Comparison of ENCODE assay signal across 1 cellular context in genomic region chr14:88385212-88386101, GRCh38.
TF ChIP-seq lines count a peak whose summit lies in the region.

Gene SPATA7, plus strand, starts transcription at chr14:88385657. Its CDS starts 162 bp downstream, at chr14:88385819.

TF ChIP-seq in K562, 482 proteins besides CTCF, POLR2A, EP300 and RAD21 (continued from another document and continues in another):
- TF ChIP-seq CHD7 (IDR thresholded peaks at IDR 0.05; ENCODE audit: low read depth, low read length) (no peak), CXXC5 (CRISPR knock-in tag; IDR thresholded peaks at IDR 0.05) (peak; percentile 71), NR2F6 (CRISPR knock-in tag; IDR thresholded peaks at IDR 0.05) (no peak), RBFOX2 (IDR thresholded peaks at IDR 0.05; ENCODE audit: low read depth, low read length) (peak; percentile 52), ZBTB17 (CRISPR knock-in tag; IDR thresholded peaks at IDR 0.05) (no peak), MBD1 (CRISPR knock-in tag; IDR thresholded peaks at IDR 0.05) (no peak), PTBP1 (IDR thresholded peaks at IDR 0.05; ENCODE audit: low read depth, low read length) (no peak), ZNF121 (CRISPR knock-in tag; conservative IDR thresholded peaks at IDR 0.05) (no peak), TCF15 (CRISPR knock-in tag; IDR thresholded peaks at IDR 0.05) (no peak), EP400 (IDR thresholded peaks at IDR 0.05) (peak; percentile 29; the same call in 1 of the 2 replicates), FOXO4 (CRISPR knock-in tag; IDR thresholded peaks at IDR 0.05) (no peak), ZNF12 (CRISPR knock-in tag; IDR thresholded peaks at IDR 0.05) (no peak), ZSCAN32 (CRISPR knock-in tag; IDR thresholded peaks at IDR 0.05) (no peak), RBM15 (IDR thresholded peaks at IDR 0.05; ENCODE audit: insufficient read depth, low read length) (no peak), PHF20 (IDR thresholded peaks at IDR 0.05; ENCODE audit: partially characterized antibody) (peak; percentile 77), HOMEZ (CRISPR knock-in tag; IDR thresholded peaks at IDR 0.05) (no peak), XRCC5 (IDR thresholded peaks at IDR 0.05; ENCODE audit: low read depth, low read length) (no peak), RB1 (IDR thresholded peaks at IDR 0.05; ENCODE audit: low read depth) (peak; percentile 30; the same call in 1 of the 2 replicates), NRF1 (conservative IDR thresholded peaks at IDR 0.05 in 1 of 2, IDR thresholded peaks at IDR 0.05 in 1 of 2) (peak; percentile 75 to 80), ZNF133 (CRISPR knock-in tag; IDR thresholded peaks at IDR 0.05) (no peak), DIDO1 (tag; IDR thresholded peaks at IDR 0.05; ENCODE audit: low read depth) (peak; percentile 50; the same call in 1 of the 2 replicates), ZC3H4 (CRISPR knock-in tag; IDR thresholded peaks at IDR 0.05; ENCODE audit: borderline replicate concordance) (no peak), RFX5 (IDR thresholded peaks at IDR 0.05; ENCODE audit: low read depth, low read length) (0 out of 2 replicates have a peak, but pooled peaks have one; percentile 35), ZFX (CRISPR knock-in tag; IDR thresholded peaks at IDR 0.05) (peak; percentile 62), PHB (CRISPR knock-in tag; IDR thresholded peaks at IDR 0.05) (no peak), PML (IDR thresholded peaks at IDR 0.05; ENCODE audit: low read length) (no peak), NFIC (IDR thresholded peaks at IDR 0.05) (0 out of 2 replicates have a peak, but pooled peaks have one; percentile 12), MAX (CRISPR knock-in tag; IDR thresholded peaks at IDR 0.05) (no peak), CBX2 (IDR thresholded peaks at IDR 0.05; ENCODE audit: insufficient read depth, low read length, poor library complexity, severe bottlenecking) (no peak), C11orf30 (IDR thresholded peaks at IDR 0.05; ENCODE audit: low read depth) (peak; percentile 74), OTX1 (CRISPR knock-in tag; IDR thresholded peaks at IDR 0.05) (no peak), RHOXF2B (CRISPR knock-in tag; conservative IDR thresholded peaks at IDR 0.05) (no peak), ZNF354B (CRISPR knock-in tag; IDR thresholded peaks at IDR 0.05) (no peak), ATF7 (IDR thresholded peaks at IDR 0.05) (peak; percentile 81; the same call in 1 of the 2 replicates), TAF1 (IDR thresholded peaks at IDR 0.05; ENCODE audit: control insufficient read depth, extremely low read depth, insufficient read depth, low read length, severe bottlenecking) (no peak), HNRNPLL (IDR thresholded peaks at IDR 0.05; ENCODE audit: low read depth, low read length, poor library complexity, severe bottlenecking) (peak; percentile 94), NR4A1 (CRISPR knock-in tag; IDR thresholded peaks at IDR 0.05) (no peak), NR4A1 (tag; IDR thresholded peaks at IDR 0.05) (no peak), NBN (IDR thresholded peaks at IDR 0.05; ENCODE audit: low read depth) (peak; percentile 86), CCNT2 (IDR thresholded peaks at IDR 0.05; ENCODE audit: borderline replicate concordance, extremely low read depth, insufficient read length, low read depth, low read length) (no peak), POLR2AphosphoS5 (IDR thresholded peaks at IDR 0.05; ENCODE audit: control insufficient read depth, insufficient read depth, low read depth, low read length) (no peak), ZNF3 (CRISPR knock-in tag; IDR thresholded peaks at IDR 0.05) (no peak), HCFC1 (IDR thresholded peaks at IDR 0.05; ENCODE audit: low read depth, low read length) (peak; percentile 59), LARP7 (IDR thresholded peaks at IDR 0.05) (no peak), FOXJ3 (CRISPR knock-in tag; IDR thresholded peaks at IDR 0.05) (no peak)
- TF ChIP-seq, protein P1, sequence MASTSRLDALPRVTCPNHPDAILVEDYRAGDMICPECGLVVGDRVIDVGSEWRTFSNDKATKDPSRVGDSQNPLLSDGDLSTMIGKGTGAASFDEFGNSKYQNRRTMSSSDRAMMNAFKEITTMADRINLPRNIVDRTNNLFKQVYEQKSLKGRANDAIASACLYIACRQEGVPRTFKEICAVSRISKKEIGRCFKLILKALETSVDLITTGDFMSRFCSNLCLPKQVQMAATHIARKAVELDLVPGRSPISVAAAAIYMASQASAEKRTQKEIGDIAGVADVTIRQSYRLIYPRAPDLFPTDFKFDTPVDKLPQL (IDR thresholded peaks at IDR 0.05; ENCODE audit: extremely low read depth, insufficient read length) = no peak
- TF ChIP-seq, protein P2, sequence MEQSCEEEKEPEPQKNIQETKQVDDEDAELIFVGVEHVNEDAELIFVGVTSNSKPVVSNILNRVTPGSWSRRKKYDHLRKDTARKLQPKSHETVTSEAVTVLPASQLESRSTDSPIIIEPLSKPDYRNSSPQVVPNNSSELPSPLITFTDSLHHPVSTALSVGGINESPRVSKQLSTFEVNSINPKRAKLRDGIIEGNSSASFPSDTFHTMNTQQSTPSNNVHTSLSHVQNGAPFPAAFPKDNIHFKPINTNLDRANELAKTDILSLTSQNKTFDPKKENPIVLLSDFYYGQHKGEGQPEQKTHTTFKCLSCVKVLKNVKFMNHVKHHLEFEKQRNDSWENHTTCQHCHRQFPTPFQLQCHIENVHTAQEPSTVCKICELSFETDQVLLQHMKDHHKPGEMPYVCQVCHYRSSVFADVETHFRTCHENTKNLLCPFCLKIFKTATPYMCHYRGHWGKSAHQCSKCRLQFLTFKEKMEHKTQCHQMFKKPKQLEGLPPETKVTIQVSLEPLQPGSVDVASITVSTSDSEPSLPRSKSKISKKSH (CRISPR knock-in tag; IDR thresholded peaks at IDR 0.05) = no peak
